Comparison of ENCODE assay signal across 8 cellular contexts in the genomic region with DNA sequence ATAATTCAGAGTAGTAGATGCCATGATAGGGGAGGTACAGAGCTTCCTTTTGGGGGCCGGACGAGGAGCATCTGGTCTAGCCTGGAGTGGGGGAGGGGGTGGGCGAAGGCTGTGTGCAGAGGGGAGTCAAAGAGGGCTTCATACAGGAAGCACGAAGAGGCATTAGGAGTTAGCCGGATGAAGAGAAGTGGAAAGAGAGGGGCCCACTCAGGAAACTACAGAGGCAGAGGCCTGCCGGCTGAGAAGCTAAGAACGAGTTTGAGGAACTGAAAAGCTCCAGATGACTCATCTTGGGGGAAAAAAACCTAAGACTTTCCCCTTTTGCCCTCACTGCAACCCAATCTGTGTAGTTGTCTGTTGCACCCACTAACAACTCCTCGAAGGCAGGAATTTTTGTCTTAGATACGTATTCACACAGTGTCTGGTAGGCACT. TPM values are rescaled to one million over a fixed set of nuclear protein-coding genes. Genes with fewer than 3 reads are reported as not detected.
DNase-seq lines count a peak whose midpoint lies in the region; ATAC-seq and TF ChIP-seq lines count a peak whose summit lies in the region.

No MANE protein-coding gene starts in this region.

- TF ChIP-seq CTCF in fibroblast of the aortic adventitia (IDR thresholded peaks at IDR 0.05; ENCODE audit: insufficient read depth, low read length) (no peak), omental fat pad (IDR thresholded peaks at IDR 0.05) (no peak), tibial artery (IDR thresholded peaks at IDR 0.05) (no peak)

- H3K36me3 ChIP-seq in tibial artery: peaks cover 5 to 11% (median 8%) of the 10 kb centered on the region in 3 donors

- intact Hi-C loops in Right ventricle myocardium inferior (cut with DNase I): loop anchor here (5.0 kb wide), 1 partner anchor 52 kb away; a partner anchor contains a TSS
- intact Hi-C loops in cardiac septum (cut with DNase I): loop anchor here (5.0 kb wide), 2 partner anchors 47 to 122 kb away; a partner anchor contains a TSS
- intact Hi-C loops in tibial artery (cut with DNase I; ENCODE audit: low total_unique reads): loop anchor here (5.0 kb wide), 1 partner anchor 82 kb away; a partner anchor contains a TSS

- DNase-seq in Right ventricle myocardium inferior (ENCODE audit: missing footprints) (peak; percentile 79), cardiac septum (ENCODE audit: low spot score) (no peak), NCI-H82 treated with DMSO at 0.1 percent for 48 hours (lab: John Stamatoyannopoulos, UW; ENCODE audit: unreplicated experiment) (peak; percentile 82), activated T-cell treated with anti-CD3 and anti-CD28 coated beads for 24 hours (ENCODE audit: low read depth) (peak; percentile 59), fibroblast of the aortic adventitia (ENCODE audit: low read depth) (peak; percentile 71), omental fat pad (ENCODE audit: low spot score) (no peak), tibial artery (peak; percentile 35 to 68)

- H3K27ac ChIP-seq in tibial artery: peak overlapping the region; percentile 80 to 88

- H3K4me3 ChIP-seq in fibroblast of the aortic adventitia (ENCODE audit: low read depth, low read length): peak overlapping the region; percentile 87
- peak overlapping the region; percentile 81 to 88 for H3K4me3 ChIP-seq in tibial artery

- H3K4me1 ChIP-seq in tibial artery: peaks cover 0 to 36% (median 21%) of the 10 kb centered on the region in 4 donors

- ATAC-seq in Right ventricle myocardium inferior (peak; percentile 12), HG02970 (IDR thresholded peaks at IDR 0.05; ENCODE audit: low FRiP score, unreplicated experiment) (peak; percentile 49), omental fat pad (ENCODE audit: low FRiP score) (peak; percentile 40)

- no peaks in the 10 kb centered on the region for H3K9me3 ChIP-seq in tibial artery

- H3K27me3 ChIP-seq in tibial artery: peaks cover 0 to 5% of the 10 kb centered on the region in 2 donors

RNA-seq across cellular contexts. Expression of a gene that starts 0.7 kb away (rescaled TPM):
- 22.9 TPM for total RNA-seq in Right ventricle myocardium inferior
- total RNA-seq in cardiac septum: 19.8 TPM
- total RNA-seq in fibroblast of the aortic adventitia (ENCODE audit: low replicate concordance): 23.2 and 45.6 TPM in 2 replicates
- 10 to 100 TPM; 28.4 to 43.7 (median 32.6) TPM for total RNA-seq in omental fat pad

RNA-seq across cellular contexts. Expression of a gene that starts 14.1 kb away (rescaled TPM):
- not detected for total RNA-seq in Right ventricle myocardium inferior
- not detected for total RNA-seq in cardiac septum
- total RNA-seq in fibroblast of the aortic adventitia (ENCODE audit: low replicate concordance): not detected in 2 replicates
- under 1 TPM in 1 of 4 donors, not detected in 3; 0.72 TPM for total RNA-seq in omental fat pad

RNA-seq across cellular contexts. Expression of a gene that starts 30.6 kb away (rescaled TPM):
- total RNA-seq in Right ventricle myocardium inferior (0.97 TPM), cardiac septum (0.30 TPM), fibroblast of the aortic adventitia (ENCODE audit: low replicate concordance) (0.25 and 0.36 TPM in 2 replicates), omental fat pad (1 to 10 TPM in 2 of 4 donors, under 1 TPM in 1, not detected in 1; 0.84 to 1.1 (median 1.0) TPM)

RNA-seq across cellular contexts. Expression of a gene that starts 49.0 kb away (rescaled TPM):
- total RNA-seq in Right ventricle myocardium inferior (25.5 TPM), cardiac septum (14.6 TPM), fibroblast of the aortic adventitia (ENCODE audit: low replicate concordance) (19.3 and 39.4 TPM in 2 replicates), omental fat pad (10 to 100 TPM in 3 of 4 donors, 1 to 10 TPM in 1; 5.0 to 22.1 (median 12.8) TPM)

RNA-seq across cellular contexts. Expression of a gene that starts 50.5 kb away (rescaled TPM):
- total RNA-seq in Right ventricle myocardium inferior: 44.5 TPM
- total RNA-seq in cardiac septum: 46.9 TPM
- 74.7 and 102 TPM in 2 replicates for total RNA-seq in fibroblast of the aortic adventitia (ENCODE audit: low replicate concordance)
- total RNA-seq in omental fat pad: 100 to 1,000 TPM in 2 of 4 donors, 10 to 100 TPM in 2; 93.0 to 138 (median 105) TPM

Comparison
In these comparisons a context has a peak if more than half of its experiments do, and no peak if none do; other contexts are left out.
1. DNase-seq: peak in Right ventricle myocardium inferior (single experiment), NCI-H82 treated with DMSO at 0.1 percent for 48 hours (single experiment), activated T-cell treated with anti-CD3 and anti-CD28 coated beads for 24 hours (single experiment), fibroblast of the aortic adventitia (single experiment) and tibial artery (2 of 2); none in cardiac septum (single experiment) and omental fat pad (single experiment).
2. Peak in every context shown above with its lines, with median percentiles within 50 percentile points of each other: ATAC-seq.